Comparison of ENCODE assay signal across 1 cellular context in genomic region chr1:44217809-44218410, GRCh38.
TF ChIP-seq lines count a peak whose summit lies in the region.

No MANE protein-coding gene starts in this region.

TF ChIP-seq in HEK293, 187 proteins besides CTCF, POLR2A, EP300 and RAD21 (continued from another document):
- TF ChIP-seq, protein P1, sequence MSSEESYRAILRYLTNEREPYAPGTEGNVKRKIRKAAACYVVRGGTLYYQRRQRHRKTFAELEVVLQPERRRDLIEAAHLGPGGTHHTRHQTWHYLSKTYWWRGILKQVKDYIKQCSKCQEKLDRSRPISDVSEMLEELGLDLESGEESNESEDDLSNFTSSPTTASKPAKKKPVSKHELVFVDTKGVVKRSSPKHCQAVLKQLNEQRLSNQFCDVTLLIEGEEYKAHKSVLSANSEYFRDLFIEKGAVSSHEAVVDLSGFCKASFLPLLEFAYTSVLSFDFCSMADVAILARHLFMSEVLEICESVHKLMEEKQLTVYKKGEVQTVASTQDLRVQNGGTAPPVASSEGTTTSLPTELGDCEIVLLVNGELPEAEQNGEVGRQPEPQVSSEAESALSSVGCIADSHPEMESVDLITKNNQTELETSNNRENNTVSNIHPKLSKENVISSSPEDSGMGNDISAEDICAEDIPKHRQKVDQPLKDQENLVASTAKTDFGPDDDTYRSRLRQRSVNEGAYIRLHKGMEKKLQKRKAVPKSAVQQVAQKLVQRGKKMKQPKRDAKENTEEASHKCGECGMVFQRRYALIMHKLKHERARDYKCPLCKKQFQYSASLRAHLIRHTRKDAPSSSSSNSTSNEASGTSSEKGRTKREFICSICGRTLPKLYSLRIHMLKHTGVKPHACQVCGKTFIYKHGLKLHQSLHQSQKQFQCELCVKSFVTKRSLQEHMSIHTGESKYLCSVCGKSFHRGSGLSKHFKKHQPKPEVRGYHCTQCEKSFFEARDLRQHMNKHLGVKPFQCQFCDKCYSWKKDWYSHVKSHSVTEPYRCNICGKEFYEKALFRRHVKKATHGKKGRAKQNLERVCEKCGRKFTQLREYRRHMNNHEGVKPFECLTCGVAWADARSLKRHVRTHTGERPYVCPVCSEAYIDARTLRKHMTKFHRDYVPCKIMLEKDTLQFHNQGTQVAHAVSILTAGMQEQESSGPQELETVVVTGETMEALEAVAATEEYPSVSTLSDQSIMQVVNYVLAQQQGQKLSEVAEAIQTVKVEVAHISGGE (tag by site-specific recombination; conservative IDR thresholded peaks at IDR 0.05; ENCODE audit: low read depth): no peak
- no peak for TF ChIP-seq ZNF394 (tag by site-specific recombination; IDR thresholded peaks at IDR 0.05; ENCODE audit: borderline replicate concordance)
- no peak for TF ChIP-seq ZNF174 (tag by site-specific recombination; IDR thresholded peaks at IDR 0.05)
- peak; percentile 43; the same call in 1 of the 2 replicates for TF ChIP-seq SP7 (tag by site-specific recombination; IDR thresholded peaks at IDR 0.05)
- 0 out of 2 replicates have a peak, but pooled peaks have one; percentile 13 for TF ChIP-seq GLIS1 (tag by site-specific recombination; IDR thresholded peaks at IDR 0.05)
